12 cellular contexts compared by ENCODE assay signal in genomic region chr15:77030928-77031375, GRCh38. TPM values are rescaled to one million over a fixed set of nuclear protein-coding genes. Genes with fewer than 3 reads are reported as not detected.
DNase-seq lines count a peak whose midpoint lies in the region; ATAC-seq, FAIRE-seq and TF ChIP-seq lines count a peak whose summit lies in the region.
"Had no signal": no experiment of that assay in that cellular context is flagged by ENCODE, and none has a peak within 500 bp of the region (broad histone marks: within the 10 kb centered on the region; RNA-seq: fewer than 3 reads in every experiment).

No MANE protein-coding gene starts in this region.

- peak overlapping the region; percentile 78 for H3K23ac ChIP-seq in neuronal stem cell (ENCODE audit: low read depth, low read length, poor library complexity)

- H3K4me1 ChIP-seq in DND-41 (ENCODE audit: insufficient read depth, low read length) (peaks cover 15% of the 10 kb centered on the region), adrenal gland (replicated peaks in 1 of 2) (peaks cover 5 to 13% of the 10 kb centered on the region in 2 donors), neuronal stem cell (ENCODE audit: control insufficient read depth in 2 of 2, insufficient read depth in 1 of 2, low read depth in 1 of 2, low read length in 2 of 2) (peaks cover 24 to 40% of the 10 kb centered on the region in 2 donors)

- no peak overlapping the region for H4K8ac ChIP-seq in neuronal stem cell (ENCODE audit: low read depth, low read length)

- DNase-seq in 8988T: peak; percentile 7
- DNase-seq in DND-41: no peak
- peak in 5 of 7 donors; percentile 10 to 51 (median 15) for DNase-seq in adrenal gland
- no peak for DNase-seq in neuronal stem cell (ENCODE audit: low spot score)
- no peak for DNase-seq in HTR-8/SVneo (ENCODE audit: insufficient read length, low spot score)
- no peak for DNase-seq in effector CD8-positive, alpha-beta T cell (lab: John Stamatoyannopoulos, UW)
- no peak for DNase-seq in NCI-H128 (lab: John Stamatoyannopoulos, UW; ENCODE audit: unreplicated experiment)
- DNase-seq: NCI-H1105; stimulated activated naive CD4-positive, alpha-beta T cell treated with Interleukin-2 at 50 U/mL for 16 hours had no signal

- ATAC-seq in DND-41 (ENCODE audit: insufficient read depth, low read depth): peak; percentile 18; the same call in 2 of the 3 replicates
- no peak for ATAC-seq in HG03439 (IDR thresholded peaks at IDR 0.05; ENCODE audit: unreplicated experiment)
- ATAC-seq: gastroesophageal sphincter had no signal

- H3K9ac ChIP-seq in DND-41 (ENCODE audit: low read depth, low read length) (0 out of 2 replicates have a peak overlapping the region, but pooled peaks have one; percentile 9), neuronal stem cell (ENCODE audit: low read depth, low read length, poor library complexity) (peak overlapping the region; percentile 71)

- peak overlapping the region; percentile 69 for H2BK15ac ChIP-seq in neuronal stem cell (ENCODE audit: low read length)

- no peaks in the 10 kb centered on the region for H3K27me3 ChIP-seq in DND-41 (ENCODE audit: insufficient read depth, low read length, poor library complexity)
- H3K27me3 ChIP-seq in adrenal gland: no peaks in the 10 kb centered on the region
- peaks cover 0 to 17% (median 4%) of the 10 kb centered on the region in 3 experiments for H3K27me3 ChIP-seq in neuronal stem cell (ENCODE audit: control insufficient read depth in 3 of 3, insufficient read depth in 3 of 3, low read depth in 1 of 3, low read length in 3 of 3)

- H2AK5ac ChIP-seq in neuronal stem cell (ENCODE audit: low read depth, low read length): peak overlapping the region; percentile 41

- H3K18ac ChIP-seq in neuronal stem cell (ENCODE audit: low read length): peak overlapping the region; percentile 72

- no peak for TF ChIP-seq POLR2A in adrenal gland (IDR thresholded peaks at IDR 0.05)

- H2BK120ac ChIP-seq in neuronal stem cell (ENCODE audit: low read depth, low read length): no peak overlapping the region

- peak overlapping the region; percentile 25 for H2BK5ac ChIP-seq in neuronal stem cell (ENCODE audit: low read length)

- H3K4me3 ChIP-seq in DND-41 (ENCODE audit: low read depth in 1 of 2, low read length in 2 of 2) (no peak overlapping the region), adrenal gland (no peak overlapping the region), neuronal stem cell (ENCODE audit: low read length in 2 of 2) (no peak overlapping the region)
- H3K4me3 ChIP-seq: gastroesophageal sphincter had no signal

- H2BK12ac ChIP-seq in neuronal stem cell (ENCODE audit: low read length): peak overlapping the region; percentile 46

- peak overlapping the region; percentile 59 for H3K4ac ChIP-seq in neuronal stem cell (ENCODE audit: low read length)

- intact Hi-C loops in adrenal gland (cut with DNase I): loop anchor here in 1 of 2 donors (5.0 to 10.0 kb wide), 3 partner anchors 41 to 464 kb away; partner anchors contain the start of gene TSPAN3

- H3K4me2 ChIP-seq in DND-41 (ENCODE audit: insufficient read depth, low read length): no peak overlapping the region
- H3K4me2 ChIP-seq in neuronal stem cell (ENCODE audit: insufficient read depth, low read length, poor library complexity, severe bottlenecking): no peak overlapping the region

- H3K14ac ChIP-seq in neuronal stem cell (ENCODE audit: low read length): peak overlapping the region; percentile 3

- H3K79me2 ChIP-seq in DND-41 (ENCODE audit: insufficient read depth, low read length): no peaks in the 10 kb centered on the region

- no peak for TF ChIP-seq CTCF in DND-41 (IDR thresholded peaks at IDR 0.05; ENCODE audit: borderline replicate concordance, extremely low read depth, low read length, poor library complexity, severe bottlenecking)
- TF ChIP-seq CTCF in adrenal gland (IDR thresholded peaks at IDR 0.05): no peak

- peak overlapping the region; percentile 60 for H3K27ac ChIP-seq in DND-41 (ENCODE audit: low read length)
- no peak overlapping the region for H3K27ac ChIP-seq in adrenal gland
- peak overlapping the region; percentile 33 for H3K27ac ChIP-seq in neuronal stem cell (replicated peaks; ENCODE audit: low read length)
- H3K27ac ChIP-seq: gastroesophageal sphincter had no signal

- WGBS in adrenal gland, 4 donors: 82 to 88% (median 82%) methylated on average over 5 to 10 of the region's 10 CpGs
- WGBS in neuronal stem cell (ENCODE audit: extremely low coverage in 2 of 2, insufficient read length in 2 of 2, insufficient replicate concordance in 1 of 2), 2 donors: no CpG with 5 or more reads among the region's 10 CpGs

- H3K9me3 ChIP-seq in DND-41 (ENCODE audit: insufficient read depth, low read length, severe bottlenecking) (no peaks in the 10 kb centered on the region), adrenal gland (replicated peaks in 1 of 3) (no peaks in the 10 kb centered on the region), neuronal stem cell (replicated peaks in 1 of 2; ENCODE audit: control insufficient read depth in 2 of 2, insufficient read depth in 1 of 2, low read depth in 1 of 2, low read length in 2 of 2) (no peaks in the 10 kb centered on the region)
- H3K9me3 ChIP-seq: gastroesophageal sphincter had no signal

- H3K36me3 ChIP-seq in DND-41 (ENCODE audit: insufficient read depth, low read length) (peaks cover under 1% of the 10 kb centered on the region; the same call in 1 of the 2 replicates), adrenal gland (replicated peaks in 1 of 2) (no peaks in the 10 kb centered on the region), neuronal stem cell (replicated peaks in 1 of 2; ENCODE audit: control insufficient read depth in 2 of 2, insufficient read depth in 2 of 2, low read length in 2 of 2) (peaks cover 2 to 8% of the 10 kb centered on the region in 2 donors)

- H4K20me1 ChIP-seq in DND-41 (ENCODE audit: insufficient read depth, low read length): peaks cover 2% of the 10 kb centered on the region; the same call in 1 of the 2 replicates

- H4K91ac ChIP-seq in neuronal stem cell (ENCODE audit: low read depth, low read length, poor library complexity): peak overlapping the region; percentile 79

- peaks cover 3% of the 10 kb centered on the region for H3K79me1 ChIP-seq in neuronal stem cell (ENCODE audit: low read depth, low read length)

- no peak for FAIRE-seq in HTR-8/SVneo (lab: Jason Lieb, UNC)

- H2AFZ ChIP-seq in DND-41 (ENCODE audit: low read depth, low read length) (peak overlapping the region; percentile 55), neuronal stem cell (ENCODE audit: low read length) (peak overlapping the region; percentile 80)

RNA-seq across cellular contexts. Expression of gene PSTPIP1, which starts 36.0 kb away (rescaled TPM):
- total RNA-seq in adrenal gland: 10 to 100 TPM in 5 of 8 donors, 1 to 10 TPM in 3; 8.6 to 15.3 (median 10.7) TPM
- 10 to 100 TPM in 2 of 3 donors, 1 to 10 TPM in 1; 1.4 to 31.5 (median 16.7) TPM for polyA plus RNA-seq in adrenal gland
- 2.0 TPM for polyA plus RNA-seq in neuronal stem cell (2013, experiment 1 of 2)
- 1.8 TPM for polyA plus RNA-seq in neuronal stem cell (2013, experiment 2 of 2)
- total RNA-seq: SK-MEL-5 had no signal

RNA-seq across cellular contexts. Expression of gene TSPAN3, which starts 40.0 kb away (rescaled TPM):
- total RNA-seq in adrenal gland: 100 to 1,000 TPM; 181 to 387 (median 230) TPM
- polyA plus RNA-seq in adrenal gland: 100 to 1,000 TPM; 129 to 256 (median 202) TPM
- 251 TPM for polyA plus RNA-seq in neuronal stem cell (2013, experiment 1 of 2)
- 239 TPM for polyA plus RNA-seq in neuronal stem cell (2013, experiment 2 of 2)

Comparison
In these comparisons a context has a peak if more than half of its experiments do, and no peak if none do; other contexts are left out.
1. DNase-seq: peak in 8988T (single experiment) and adrenal gland (5 of 7); none in DND-41 (single experiment), neuronal stem cell (single experiment), HTR-8/SVneo (single experiment), effector CD8-positive, alpha-beta T cell (single experiment) and NCI-H128 (single experiment).
2. H3K27ac ChIP-seq: peak in DND-41 (single experiment) and neuronal stem cell (single experiment); none in adrenal gland (0 of 5).